ENCODE assay signal across 27 cellular contexts in the genomic region with DNA sequence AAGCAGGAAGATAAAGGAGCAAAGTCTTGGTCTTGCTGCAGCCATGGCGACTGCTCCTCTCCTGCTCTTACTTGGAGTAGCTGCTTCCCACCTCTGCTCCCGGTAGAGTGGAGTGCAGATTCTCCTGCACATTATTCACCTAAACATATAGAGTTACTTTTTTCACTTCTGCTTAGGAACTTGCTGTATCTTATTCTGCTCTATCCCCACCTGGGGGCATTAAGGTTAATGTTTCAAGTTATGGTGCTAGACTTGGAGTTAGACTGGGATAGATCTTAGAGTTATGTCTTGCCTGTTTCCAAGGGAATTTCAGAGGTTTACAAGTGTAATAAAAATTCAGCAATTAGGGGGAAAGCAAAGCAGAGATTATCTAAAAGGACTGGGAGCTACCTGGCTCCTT.
DNase-seq lines count a peak whose midpoint lies in the region; ATAC-seq and TF ChIP-seq lines count a peak whose summit lies in the region.
"Had no signal": no experiment of that assay in that cellular context is flagged by ENCODE, and none has a peak within 500 bp of the region (broad histone marks: within the 10 kb centered on the region; RNA-seq: fewer than 3 reads in every experiment).

No MANE protein-coding gene starts in this region.

- in situ Hi-C loops in ACHN (cut with HindIII; ENCODE audit: low pct_ligation_motif_present, low pct_unique_long_range_greater_than_20kb, low sequenced_read_pairs) = no loop called here

- H3K27ac ChIP-seq in neural progenitor cell (no peak overlapping the region), uterus (peak overlapping the region; percentile 87 to 89)
- H3K27ac ChIP-seq: hepatocyte, KMS-11, upper lobe of right lung, WERI-Rb-1 had no signal

- H3K9me3 Mint-ChIP-seq in brain (no peaks in the 10 kb centered on the region), neural progenitor cell (peaks cover 14% of the 10 kb centered on the region)
- H3K9me3 Mint-ChIP-seq: T-cell had no signal

- H3K4me2 ChIP-seq in neural progenitor cell = no peak overlapping the region
- H3K4me2 ChIP-seq: hepatocyte had no signal

- peak; percentile 41 for DNase-seq in DMS79 treated with DMSO at 0.1 percent for 48 hours (lab: John Stamatoyannopoulos, UW)
- DNase-seq in DMS79 (lab: John Stamatoyannopoulos, UW) = no peak
- no peak for DNase-seq in neural progenitor cell (ENCODE audit: low spot score)
- no peak for DNase-seq in uterus
- DNase-seq in globus pallidus (ENCODE audit: low spot score) = no peak
- no peak for DNase-seq in ACHN
- DNase-seq in left cardiac atrium = no peak
- DNase-seq: 8988T; activated CD4-positive, alpha-beta T cell treated with anti-CD3 and anti-CD28 coated beads for 48 hours; activated effector memory CD4-positive, alpha-beta T cell treated with anti-CD3 and anti-CD28 coated beads, Interleukin-2, amount 50 U/mL, for 16 hours; activated T-cell treated with anti-CD3 and anti-CD28 coated beads, Interleukin-2, amount 50 U/mL, for 1 hour; NCI-H1417; NCI-H2029; NCI-H345; NCI-H748 treated with DMSO at 0.1 percent for 48 hours; occipital lobe; retina; stimulated activated naive CD4-positive, alpha-beta T cell; T-cell; upper lobe of right lung; WERI-Rb-1 had no signal

- TF ChIP-seq POLR2A in uterus (IDR thresholded peaks at IDR 0.05) = no peak

- H3K4me3 Mint-ChIP-seq in brain (peak overlapping the region in 1 of 5 experiments; percentile 4), neural progenitor cell (no peak overlapping the region)
- H3K4me3 Mint-ChIP-seq: activated naive CD8-positive, alpha-beta T cell; T-cell had no signal

- H3K79me2 ChIP-seq in neural progenitor cell (ENCODE audit: low read depth) = peaks cover 10% of the 10 kb centered on the region

- intact Hi-C loops in uterus (cut with DNase I; ENCODE audit: low total_unique reads) (no loop called here), left cardiac atrium (cut with DNase I) (no loop called here)

- H3K27me3 ChIP-seq in neural progenitor cell (no peaks in the 10 kb centered on the region), uterus (no peaks in the 10 kb centered on the region)
- H3K27me3 ChIP-seq: gastroesophageal sphincter, hepatocyte, upper lobe of right lung had no signal

- H3K4me3 ChIP-seq in neural progenitor cell = no peak overlapping the region
- no peak overlapping the region for H3K4me3 ChIP-seq in uterus
- H3K4me3 ChIP-seq: gastroesophageal sphincter, hepatocyte, skin epidermis, upper lobe of right lung had no signal

- H3K36me3 Mint-ChIP-seq in brain (peaks cover 8% of the 10 kb centered on the region), neural progenitor cell (peaks cover 13% of the 10 kb centered on the region)
- H3K36me3 Mint-ChIP-seq: activated naive CD8-positive, alpha-beta T cell; T-cell had no signal

- H3K4me1 Mint-ChIP-seq in brain (peaks cover 96% of the 10 kb centered on the region), neural progenitor cell (peaks cover 72% of the 10 kb centered on the region)

- no peaks in the 10 kb centered on the region for H4K20me1 ChIP-seq in neural progenitor cell (ENCODE audit: low read depth)

- no peak for ATAC-seq in left cardiac atrium
- ATAC-seq: gastroesophageal sphincter, T-cell, upper lobe of right lung had no signal

- H3K9me3 ChIP-seq in neural progenitor cell (ENCODE audit: low read depth) = no peaks in the 10 kb centered on the region
- no peaks in the 10 kb centered on the region for H3K9me3 ChIP-seq in uterus
- H3K9me3 ChIP-seq: gastroesophageal sphincter, upper lobe of right lung had no signal

- TF ChIP-seq CTCF in brain (conservative IDR thresholded peaks at IDR 0.05) (no peak), neural progenitor cell (IDR thresholded peaks at IDR 0.05) (no peak), uterus (IDR thresholded peaks at IDR 0.05) (no peak)

- H3K27me3 Mint-ChIP-seq in brain (no peaks in the 10 kb centered on the region), neural progenitor cell (ENCODE audit: insufficient read depth, low read depth) (peaks cover 9% of the 10 kb centered on the region)

- peaks cover 65% of the 10 kb centered on the region for H3K4me1 ChIP-seq in neural progenitor cell
- peaks cover 5 to 20% of the 10 kb centered on the region in 2 donors for H3K4me1 ChIP-seq in uterus

- H3K9ac ChIP-seq in neural progenitor cell = no peak overlapping the region
- H3K9ac ChIP-seq: KMS-11 had no signal

- H2AFZ ChIP-seq in neural progenitor cell (replicated peaks) = no peak overlapping the region
- H2AFZ ChIP-seq: hepatocyte had no signal

- H3K36me3 ChIP-seq in neural progenitor cell = no peaks in the 10 kb centered on the region
- no peaks in the 10 kb centered on the region for H3K36me3 ChIP-seq in uterus
- H3K36me3 ChIP-seq: gastroesophageal sphincter, upper lobe of right lung, WERI-Rb-1 had no signal

- H3K27ac Mint-ChIP-seq in brain (peak overlapping the region; percentile 27 to 92 (median 69)), neural progenitor cell (peak overlapping the region; percentile 22)
- H3K27ac Mint-ChIP-seq: activated naive CD8-positive, alpha-beta T cell; T-cell had no signal

- peaks cover 35% of the 10 kb centered on the region for H3F3A ChIP-seq in neural progenitor cell (ENCODE audit: low read depth)
